In genomic region chr16:57299009-57299718, GRCh38 we compare ENCODE assay signal across 9 cellular contexts. TPM values are rescaled to one million over a fixed set of nuclear protein-coding genes. Genes with fewer than 3 reads are reported as not detected.
DNase-seq lines count a peak whose midpoint lies in the region; ATAC-seq and TF ChIP-seq lines count a peak whose summit lies in the region.
"Had no signal": no experiment of that assay in that cellular context is flagged by ENCODE, and none has a peak within 500 bp of the region (broad histone marks: within the 10 kb centered on the region; RNA-seq: fewer than 3 reads in every experiment).

No MANE protein-coding gene starts in this region.

- ATAC-seq in GM18499 (IDR thresholded peaks at IDR 0.05; ENCODE audit: insufficient read depth, unreplicated experiment) (peak; percentile 9), HG02885 (IDR thresholded peaks at IDR 0.05; ENCODE audit: poor library complexity, unreplicated experiment) (peak; percentile 14)

- H3K4me3 ChIP-seq in breast epithelium, result peak overlapping the region; percentile 40 to 70 (median 56)
- no peak overlapping the region for H3K4me3 ChIP-seq in lower leg skin (ENCODE audit: low read depth, poor library complexity, severe bottlenecking)
- H3K4me3 ChIP-seq in thyroid gland (replicated peaks in 1 of 3), result peak overlapping the region in 2 of 3 donors; percentile 0 to 26

- H3K36me3 ChIP-seq in breast epithelium (no peaks in the 10 kb centered on the region), thyroid gland (no peaks in the 10 kb centered on the region)

- TF ChIP-seq CTCF in breast epithelium (IDR thresholded peaks at IDR 0.05) (no peak), lower leg skin (IDR thresholded peaks at IDR 0.05) (no peak), thyroid gland (IDR thresholded peaks at IDR 0.05) (peak in 1 of 6 experiments; percentile 25)

- WGBS in lower leg skin, 2 donors, result 18% methylated on average over 14 of the region's 14 CpGs
- 26 to 27% methylated on average over 14 of the region's 14 CpGs for WGBS in thyroid gland, 2 donors

- DNase-seq in AG08395 (ENCODE audit: low spot score), result peak; percentile 67
- peak; percentile 45 for DNase-seq in NCI-H510A (lab: John Stamatoyannopoulos, UW)
- DNase-seq in breast epithelium (ENCODE audit: low spot score in 2 of 2), result peak in 1 of 2 donors; percentile 63
- peak; percentile 59 to 93 for DNase-seq in lower leg skin (ENCODE audit: low spot score in 2 of 2)
- no peak for DNase-seq in thyroid gland
- DNase-seq in medulla oblongata (ENCODE audit: extremely low spot score), result no peak

- intact Hi-C loops in breast epithelium (cut with DNase I; ENCODE audit: low total_unique reads) (loop anchor here (5.0 kb wide), 1 partner anchor 52 kb away; the partner anchor contains the start of gene ARL2BP), lower leg skin (cut with DNase I; ENCODE audit: low total_unique reads) (no loop called here), thyroid gland (cut with DNase I) (loop anchor here (5.0 kb wide), 1 partner anchor 217 kb away; no protein-coding TSS in a partner anchor)

- H3K4me1 ChIP-seq in breast epithelium, result peaks cover 10 to 13% of the 10 kb centered on the region in 2 donors
- H3K4me1 ChIP-seq in thyroid gland, result peaks cover 5 to 24% of the 10 kb centered on the region in 2 donors

- H3K9me3 ChIP-seq in breast epithelium (no peaks in the 10 kb centered on the region), thyroid gland (no peaks in the 10 kb centered on the region)

- H3K27me3 ChIP-seq in breast epithelium (no peaks in the 10 kb centered on the region), thyroid gland (no peaks in the 10 kb centered on the region)

- TF ChIP-seq POLR2A in breast epithelium (IDR thresholded peaks at IDR 0.05), result no peak
- TF ChIP-seq POLR2A in lower leg skin (IDR thresholded peaks at IDR 0.05), result no peak
- no peak for TF ChIP-seq POLR2A in thyroid gland (IDR thresholded peaks at IDR 0.05)

- H3K27ac ChIP-seq in breast epithelium (peak overlapping the region; percentile 91 to 97), thyroid gland (peak overlapping the region; percentile 86 to 90 (median 89))

RNA-seq across cellular contexts. Expression of gene PLLP, which starts 14.7 kb away (rescaled TPM):
- total RNA-seq in breast epithelium (10 to 100 TPM in 1 of 3 donors, 1 to 10 TPM in 2; 3.8 to 44.6 (median 7.9) TPM), lower leg skin (100 to 1,000 TPM in 3 of 4 donors, 10 to 100 TPM in 1; 58.4 to 241 (median 218) TPM), thyroid gland (10 to 100 TPM; 13.6 to 38.5 (median 30.1) TPM)

RNA-seq across cellular contexts. Expression of gene ARL2BP, which starts 54.1 kb away (rescaled TPM):
- 10 to 100 TPM; 50.5 to 64.0 (median 62.4) TPM for total RNA-seq in breast epithelium
- total RNA-seq in lower leg skin, result 10 to 100 TPM; 36.3 to 62.6 (median 48.0) TPM
- total RNA-seq in thyroid gland, result 10 to 100 TPM; 51.2 to 68.9 (median 60.0) TPM

RNA-seq across cellular contexts. Expression of gene CCL22, which starts 59.4 kb away (rescaled TPM):
- total RNA-seq in breast epithelium (under 1 TPM; 0.15 to 0.33 (median 0.16) TPM), lower leg skin (10 to 100 TPM in 1 of 4 donors, 1 to 10 TPM in 2, under 1 TPM in 1; 0.99 to 10.1 (median 2.0) TPM), thyroid gland (not detected)
- total RNA-seq: M059J had no signal

Comparison
In these comparisons a context has a peak if more than half of its experiments do, and no peak if none do; other contexts are left out.
1. DNase-seq: peak in AG08395 (single experiment), NCI-H510A (single experiment) and lower leg skin (2 of 2); none in thyroid gland (0 of 2) and medulla oblongata (single experiment).